In the genomic region with DNA sequence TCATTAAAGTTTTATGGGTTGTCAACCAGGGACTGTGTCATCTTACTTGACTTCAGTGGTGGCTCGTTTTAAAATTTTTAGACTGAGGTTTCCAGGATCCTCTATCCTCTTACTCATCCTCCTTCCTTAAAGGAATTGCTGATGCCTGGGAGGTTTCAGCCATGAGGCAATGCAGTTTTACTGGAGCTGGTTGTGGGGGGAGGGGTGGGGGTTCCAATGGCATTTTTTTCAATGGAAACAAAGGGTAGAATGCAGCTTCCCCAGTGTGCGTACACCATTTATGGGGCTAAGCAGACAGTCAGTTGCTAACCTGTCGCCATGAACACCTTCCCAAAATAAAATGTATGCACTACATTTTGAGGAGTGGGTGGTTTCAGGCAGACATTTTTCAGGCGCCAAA, we compare ENCODE assay signal across 26 cellular contexts.
A peak's percentile ranks its signal among the peaks of the same experiment; 100 is the strongest.
DNase-seq lines count a peak whose midpoint lies in the region; ATAC-seq, FAIRE-seq and TF ChIP-seq lines count a peak whose summit lies in the region.
"Had no signal": no experiment of that assay in that cellular context is flagged by ENCODE, and none has a peak within 500 bp of the region (broad histone marks: within the 10 kb centered on the region; RNA-seq: fewer than 3 reads in every experiment).

No MANE protein-coding gene starts in this region.

- H3K4me1 ChIP-seq in astrocyte (ENCODE audit: insufficient read depth, low read length) (no peaks in the 10 kb centered on the region), spleen (no peaks in the 10 kb centered on the region)
- H3K4me1 ChIP-seq: heart left ventricle, upper lobe of right lung had no signal

- H3K4me3 Mint-ChIP-seq in astrocyte (ENCODE audit: unreplicated experiment) (peak overlapping the region; percentile 37), endothelial cell (ENCODE audit: unreplicated experiment) (no peak overlapping the region)
- H3K4me3 Mint-ChIP-seq in stimulated activated naive B cell treated with anti-CD40 and anti-IgM and Interleukin-4, amounts not matched to agents 10 μg/mL and 1 μg/mL and 100 μg/mL, for 72 hours, result no peak overlapping the region
- H3K4me3 Mint-ChIP-seq: effector memory CD8-positive, alpha-beta T cell; nephron; T-helper 17 cell had no signal

- 82 to 94% (median 83%) methylated on average over 4 of the region's 4 CpGs for WGBS in spleen, 5 donors

- FAIRE-seq in astrocyte (lab: Jason Lieb, UNC), result no peak
- FAIRE-seq: A204.1, D721Med had no signal

- TF ChIP-seq CTCF in astrocyte (IDR thresholded peaks at IDR 0.05; ENCODE audit: insufficient read depth, low read depth, low read length), result no peak
- TF ChIP-seq CTCF in endothelial cell (IDR thresholded peaks at IDR 0.05; ENCODE audit: unreplicated experiment), result no peak
- TF ChIP-seq CTCF in spleen (IDR thresholded peaks at IDR 0.05 in 8 of 11, conservative IDR thresholded peaks at IDR 0.05 in 3 of 11), result no peak

- H3K36me3 ChIP-seq in H7 (replicated peaks; ENCODE audit: control insufficient read depth, insufficient read depth, low read length) (no peaks in the 10 kb centered on the region), astrocyte (ENCODE audit: insufficient read depth, low read length) (no peaks in the 10 kb centered on the region), spleen (no peaks in the 10 kb centered on the region)
- H3K36me3 ChIP-seq: heart left ventricle, upper lobe of right lung had no signal

- intact Hi-C loops in spleen (cut with DNase I; ENCODE audit: low total_unique reads), result no loop called here

- H3K9ac ChIP-seq in astrocyte (ENCODE audit: low read length), result no peak overlapping the region

- H3K79me2 ChIP-seq in astrocyte (ENCODE audit: insufficient read depth, low read length), result no peaks in the 10 kb centered on the region

- no peaks in the 10 kb centered on the region for H4K20me1 ChIP-seq in astrocyte (ENCODE audit: insufficient read depth, low read length)

- TF ChIP-seq POLR2A in spleen (IDR thresholded peaks at IDR 0.05), result no peak

- H3K4me1 Mint-ChIP-seq in astrocyte (ENCODE audit: low read depth, unreplicated experiment) (peaks cover 14% of the 10 kb centered on the region), endothelial cell (ENCODE audit: unreplicated experiment) (peaks cover 4% of the 10 kb centered on the region)
- H3K4me1 Mint-ChIP-seq in stimulated activated naive B cell treated with anti-CD40 and anti-IgM and Interleukin-4, amounts not matched to agents 10 μg/mL and 1 μg/mL and 100 μg/mL, for 72 hours, result no peaks in the 10 kb centered on the region
- H3K4me1 Mint-ChIP-seq: T-helper 17 cell had no signal

- H2AFZ ChIP-seq in astrocyte (ENCODE audit: low read depth, low read length), result no peak overlapping the region

- H3K36me3 Mint-ChIP-seq in astrocyte (ENCODE audit: low read depth, unreplicated experiment) (no peaks in the 10 kb centered on the region), endothelial cell (ENCODE audit: low read depth, unreplicated experiment) (no peaks in the 10 kb centered on the region)
- H3K36me3 Mint-ChIP-seq in stimulated activated naive B cell treated with anti-CD40 and anti-IgM and Interleukin-4, amounts not matched to agents 10 μg/mL and 1 μg/mL and 100 μg/mL, for 72 hours, result peaks cover 0 to 2% of the 10 kb centered on the region in 2 donors

- no peaks in the 10 kb centered on the region for H3K9me3 ChIP-seq in astrocyte (ENCODE audit: insufficient read depth, low read depth, low read length)
- H3K9me3 ChIP-seq in spleen, result peaks cover 0 to 6% (median 0%) of the 10 kb centered on the region in 8 donors
- H3K9me3 ChIP-seq: heart left ventricle, upper lobe of right lung had no signal

- DNase-seq in A172 (ENCODE audit: low spot score) (peak; percentile 7), H7 (peak; percentile 18), astrocyte (ENCODE audit: low read depth) (no peak), islet precursor cell (peak; percentile 92), endothelial cell (ENCODE audit: low spot score) (no peak), spleen (no peak)
- DNase-seq in stimulated activated naive B cell treated with anti-CD40 and anti-IgM and Interleukin-4, amounts not matched to agents 10 μg/mL and 1 μg/mL and 100 μg/mL, for 72 hours, result no peak
- DNase-seq: activated CD4-positive, alpha-beta T cell treated with anti-CD3 and anti-CD28 coated beads, Interleukin-2, amount 50 U/mL, for 4 hours; activated naive CD4-positive, alpha-beta T cell; activated T-cell treated with anti-CD3 and anti-CD28 coated beads for 4 hours; C1 segment of cervical spinal cord; cerebellar nuclear complex; effector memory CD8-positive, alpha-beta T cell; heart left ventricle; Kasumi-1; NCI-H1105; NCI-H2081 treated with DMSO at 0.1 percent for 48 hours; NCI-H526 treated with DMSO at 0.1 percent for 48 hours; SIG-M5; stimulated activated CD4-positive, alpha-beta T cell treated with anti-CD3 and anti-CD28 coated beads, Interleukin-2, amount 100 ng/mL, for 24 hours; T-helper 17 cell; upper lobe of right lung had no signal

- H3K27ac ChIP-seq in astrocyte (ENCODE audit: low read depth, low read length) (no peak overlapping the region), spleen (no peak overlapping the region)
- H3K27ac ChIP-seq: heart left ventricle, upper lobe of right lung had no signal

- no peak overlapping the region for H3K4me3 ChIP-seq in H7 (ENCODE audit: insufficient read depth, low read depth, low read length)
- H3K4me3 ChIP-seq in astrocyte (ENCODE audit: insufficient read depth, low read depth, low read length), result no peak overlapping the region
- H3K4me3 ChIP-seq in spleen, result no peak overlapping the region
- H3K4me3 ChIP-seq: heart left ventricle, upper lobe of right lung had no signal

- H3K27ac Mint-ChIP-seq in astrocyte (ENCODE audit: unreplicated experiment) (peak overlapping the region; percentile 94), endothelial cell (ENCODE audit: unreplicated experiment) (no peak overlapping the region)
- no peak overlapping the region for H3K27ac Mint-ChIP-seq in stimulated activated naive B cell treated with anti-CD40 and anti-IgM and Interleukin-4, amounts not matched to agents 10 μg/mL and 1 μg/mL and 100 μg/mL, for 72 hours
- H3K27ac Mint-ChIP-seq: effector memory CD8-positive, alpha-beta T cell; T-helper 17 cell had no signal

- H3K9me3 Mint-ChIP-seq in astrocyte (ENCODE audit: unreplicated experiment) (no peaks in the 10 kb centered on the region), endothelial cell (ENCODE audit: unreplicated experiment) (no peaks in the 10 kb centered on the region)
- H3K9me3 Mint-ChIP-seq in stimulated activated naive B cell treated with anti-CD40 and anti-IgM and Interleukin-4, amounts not matched to agents 10 μg/mL and 1 μg/mL and 100 μg/mL, for 72 hours, result peaks cover 5 to 6% of the 10 kb centered on the region in 2 donors

- ATAC-seq in GM18873 (IDR thresholded peaks at IDR 0.05; ENCODE audit: low FRiP score, unreplicated experiment), result no peak
- no peak for ATAC-seq in stimulated activated naive B cell treated with anti-CD40 and anti-IgM and Interleukin-4, amounts not matched to agents 10 μg/mL and 1 μg/mL and 100 μg/mL, for 72 hours (replicated peaks)
- ATAC-seq: effector memory CD8-positive, alpha-beta T cell; heart left ventricle; T-helper 17 cell; upper lobe of right lung had no signal

- H3K27me3 ChIP-seq in H7 (ENCODE audit: control insufficient read depth, insufficient read depth, low read length) (no peaks in the 10 kb centered on the region), astrocyte (ENCODE audit: insufficient read depth, low read length) (no peaks in the 10 kb centered on the region), spleen (replicated peaks in 1 of 7) (no peaks in the 10 kb centered on the region)
- H3K27me3 ChIP-seq: heart left ventricle, upper lobe of right lung had no signal

- no peak overlapping the region for H3K4me2 ChIP-seq in astrocyte (ENCODE audit: low read length)

- H3K27me3 Mint-ChIP-seq in astrocyte (ENCODE audit: low read depth, unreplicated experiment) (no peaks in the 10 kb centered on the region), endothelial cell (ENCODE audit: unreplicated experiment) (no peaks in the 10 kb centered on the region)
- peaks cover 0 to 14% of the 10 kb centered on the region in 2 donors for H3K27me3 Mint-ChIP-seq in stimulated activated naive B cell treated with anti-CD40 and anti-IgM and Interleukin-4, amounts not matched to agents 10 μg/mL and 1 μg/mL and 100 μg/mL, for 72 hours

Comparison
In these comparisons a context has a peak if more than half of its experiments do, and no peak if none do; other contexts are left out.
1. DNase-seq: peak in A172 (single experiment), H7 (single experiment) and islet precursor cell (single experiment); none in astrocyte (single experiment), endothelial cell (single experiment), spleen (single experiment) and stimulated activated naive B cell treated with anti-CD40 and anti-IgM and Interleukin-4, amounts not matched to agents 10 μg/mL and 1 μg/mL and 100 μg/mL, for 72 hours (single experiment).